Comparison of ENCODE assay signal across 9 cellular contexts in the genomic region with DNA sequence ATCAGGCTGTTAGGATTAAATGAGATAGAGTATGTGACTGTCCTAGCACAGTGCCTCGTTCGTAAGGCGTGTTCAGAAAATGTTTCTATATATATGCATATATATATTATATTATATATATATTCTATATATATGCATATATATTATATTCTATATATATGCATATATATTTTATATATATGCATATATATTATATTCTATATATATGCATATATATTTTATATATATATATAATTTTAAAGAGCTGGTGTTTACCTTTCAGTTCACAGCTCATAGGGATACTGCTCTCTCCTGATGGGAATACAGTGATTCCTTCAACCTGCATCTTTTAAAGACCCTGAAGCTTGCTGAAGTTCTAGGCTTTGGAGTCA. TPM values are rescaled to one million over a fixed set of nuclear protein-coding genes. Genes with fewer than 3 reads are reported as not detected.
DNase-seq lines count a peak whose midpoint lies in the region; ATAC-seq, FAIRE-seq and TF ChIP-seq lines count a peak whose summit lies in the region.
"Had no signal": no experiment of that assay in that cellular context is flagged by ENCODE, and none has a peak within 500 bp of the region (broad histone marks: within the 10 kb centered on the region; RNA-seq: fewer than 3 reads in every experiment).

No MANE protein-coding gene starts in this region.

- H3K4me2 ChIP-seq in keratinocyte (ENCODE audit: control insufficient read depth, extremely low read depth, insufficient read depth, low read depth, low read length), result peak overlapping the region; percentile 72

- peak overlapping the region; percentile 94 for H3K27ac Mint-ChIP-seq in activated CD4-positive, alpha-beta T cell treated with anti-CD3 and anti-CD28 coated beads, Interleukin-2, amount 10 ng/mL, durations not matched to agents 24 days and 14 days
- H3K27ac Mint-ChIP-seq in activated naive CD8-positive, alpha-beta T cell treated with anti-CD3 and anti-CD28 coated beads, Interleukin-2, amount 10 ng/mL, durations not matched to agents 7 days and 5 days, result peak overlapping the region; percentile 92

- H3K9me3 ChIP-seq in keratinocyte (ENCODE audit: control insufficient read depth, low read depth, low read length), result no peaks in the 10 kb centered on the region
- H3K9me3 ChIP-seq in suprapubic skin, result no peaks in the 10 kb centered on the region

- peaks cover 13% of the 10 kb centered on the region for H3K36me3 Mint-ChIP-seq in activated CD4-positive, alpha-beta T cell treated with anti-CD3 and anti-CD28 coated beads, Interleukin-2, amount 10 ng/mL, durations not matched to agents 24 days and 14 days (ENCODE audit: low read depth)
- peaks cover 14% of the 10 kb centered on the region for H3K36me3 Mint-ChIP-seq in activated naive CD8-positive, alpha-beta T cell treated with anti-CD3 and anti-CD28 coated beads, Interleukin-2, amount 10 ng/mL, durations not matched to agents 7 days and 5 days

- H3K4me3 ChIP-seq in keratinocyte (ENCODE audit: control insufficient read depth in 2 of 3, extremely low read depth in 1 of 3, insufficient read depth in 2 of 3, low read depth in 1 of 3, low read length in 3 of 3) (peak overlapping the region; percentile 82 to 95 (median 95)), suprapubic skin (peak overlapping the region; percentile 82)

- FAIRE-seq in keratinocyte (lab: Jason Lieb, UNC), result no peak

- no peaks in the 10 kb centered on the region for H4K20me1 ChIP-seq in keratinocyte (ENCODE audit: control insufficient read depth, extremely low read depth, insufficient read depth, low read length)

- WGBS in suprapubic skin, result 19% methylated on average over 3 of the region's 3 CpGs

- peaks cover 3% of the 10 kb centered on the region for H3K9me3 Mint-ChIP-seq in activated CD4-positive, alpha-beta T cell treated with anti-CD3 and anti-CD28 coated beads, Interleukin-2, amount 10 ng/mL, durations not matched to agents 24 days and 14 days
- no peaks in the 10 kb centered on the region for H3K9me3 Mint-ChIP-seq in activated naive CD8-positive, alpha-beta T cell treated with anti-CD3 and anti-CD28 coated beads, Interleukin-2, amount 10 ng/mL, durations not matched to agents 7 days and 5 days

- H2AFZ ChIP-seq in keratinocyte (ENCODE audit: control insufficient read depth, low read length), result no peak overlapping the region

- H3K27me3 ChIP-seq in keratinocyte (ENCODE audit: control insufficient read depth, extremely low read depth, insufficient read depth, low read length), result peaks cover 1% of the 10 kb centered on the region
- no peaks in the 10 kb centered on the region for H3K27me3 ChIP-seq in suprapubic skin

- H3K4me1 Mint-ChIP-seq in activated CD4-positive, alpha-beta T cell treated with anti-CD3 and anti-CD28 coated beads, Interleukin-2, amount 10 ng/mL, durations not matched to agents 24 days and 14 days, result peaks cover 15% of the 10 kb centered on the region
- H3K4me1 Mint-ChIP-seq in activated naive CD8-positive, alpha-beta T cell treated with anti-CD3 and anti-CD28 coated beads, Interleukin-2, amount 10 ng/mL, durations not matched to agents 7 days and 5 days, result peaks cover 13% of the 10 kb centered on the region

- no peak for ATAC-seq in activated naive CD8-positive, alpha-beta T cell treated with anti-CD3 and anti-CD28 coated beads, Interleukin-2, amount 10 ng/mL, durations not matched to agents 7 days and 5 days (ENCODE audit: low read depth)
- ATAC-seq in HG03342 (IDR thresholded peaks at IDR 0.05; ENCODE audit: unreplicated experiment) (no peak), HG02870 (IDR thresholded peaks at IDR 0.05; ENCODE audit: unreplicated experiment) (no peak)

- H3K27ac ChIP-seq in keratinocyte (ENCODE audit: control insufficient read depth, insufficient read depth, low read length), result peak overlapping the region; percentile 88
- H3K27ac ChIP-seq in suprapubic skin, result peak overlapping the region; percentile 93

- peaks cover 2 to 5% of the 10 kb centered on the region in 2 experiments for H3K36me3 ChIP-seq in keratinocyte (ENCODE audit: control insufficient read depth in 2 of 2, extremely low read depth in 1 of 2, insufficient read depth in 2 of 2, low read length in 2 of 2)
- peaks cover 18% of the 10 kb centered on the region for H3K36me3 ChIP-seq in suprapubic skin

- DNase-seq in activated CD4-positive, alpha-beta T cell treated with anti-CD3 and anti-CD28 coated beads, Interleukin-2, amount 10 ng/mL, durations not matched to agents 24 days and 14 days, result no peak
- DNase-seq in activated CD4-positive, alpha-beta T cell treated with anti-CD3 and anti-CD28 coated beads, Interleukin-2, amount 50 U/mL, for 4 hours, result no peak
- no peak for DNase-seq in activated naive CD8-positive, alpha-beta T cell treated with anti-CD3 and anti-CD28 coated beads, Interleukin-2, amount 10 ng/mL, durations not matched to agents 7 days and 5 days
- no peak for DNase-seq in keratinocyte (ENCODE audit: low read depth, low spot score)
- no peak for DNase-seq in suprapubic skin (ENCODE audit: low spot score in 2 of 2)
- no peak for DNase-seq in NCI-H446 treated with DMSO at 0.1 percent for 48 hours (lab: John Stamatoyannopoulos, UW)
- DNase-seq: activated naive CD4-positive, alpha-beta T cell treated with Interleukin-2 at 50 U/mL for 16 hours had no signal

- TF ChIP-seq EP300 in suprapubic skin (IDR thresholded peaks at IDR 0.05), result no peak

- intact Hi-C loops in activated CD4-positive, alpha-beta T cell treated with anti-CD3 and anti-CD28 coated beads, Interleukin-2, amount 10 ng/mL, durations not matched to agents 24 days and 14 days (cut with micrococcal nuclease), result loop anchor here (1.0 to 10.0 kb wide), 7 partner anchors 39 to 1135 kb away; a partner anchor contains a TSS

- POLR2A ChIA-PET in activated naive CD8-positive, alpha-beta T cell treated with anti-CD3 and anti-CD28 coated beads, Interleukin-2, amount 10 ng/mL, durations not matched to agents 7 days and 5 days (lab: Charles Lee), result interaction anchor here (2.0 to 3.6 kb wide), 3 partner anchors 123 to 502 kb away, joined by 12 to 27 read pairs (median 15); a partner anchor contains a TSS

- H3K9ac ChIP-seq in keratinocyte (ENCODE audit: control insufficient read depth, extremely low read depth, insufficient read depth, low read length), result peak overlapping the region; percentile 93

- H3K4me3 Mint-ChIP-seq in activated CD4-positive, alpha-beta T cell treated with anti-CD3 and anti-CD28 coated beads, Interleukin-2, amount 10 ng/mL, durations not matched to agents 24 days and 14 days, result peak overlapping the region; percentile 91
- peak overlapping the region; percentile 93 for H3K4me3 Mint-ChIP-seq in activated naive CD8-positive, alpha-beta T cell treated with anti-CD3 and anti-CD28 coated beads, Interleukin-2, amount 10 ng/mL, durations not matched to agents 7 days and 5 days

- no peak for TF ChIP-seq POLR2A in suprapubic skin (IDR thresholded peaks at IDR 0.05)

- dilution Hi-C loops in keratinocyte (cut with MboI; ENCODE audit: extremely low pct_ligation_motif_present, low sequenced_read_pairs), result no loop called here

- TF ChIP-seq CTCF in keratinocyte (optimal IDR thresholded peaks at IDR 0.05 in 1 of 3, IDR thresholded peaks at IDR 0.05 in 1 of 3, conservative IDR thresholded peaks at IDR 0.05 in 1 of 3; ENCODE audit: extremely low read depth in 1 of 3, insufficient read depth in 2 of 3, low read length in 3 of 3) (no peak), suprapubic skin (IDR thresholded peaks at IDR 0.05) (no peak)

- H3K9me1 ChIP-seq in keratinocyte (ENCODE audit: control insufficient read depth, extremely low read depth, insufficient read depth, low read length), result no peaks in the 10 kb centered on the region

- H3K4me1 ChIP-seq in keratinocyte (ENCODE audit: control insufficient read depth, extremely low read depth, insufficient read depth, low read length), result no peaks in the 10 kb centered on the region
- H3K4me1 ChIP-seq in suprapubic skin, result peaks cover 32% of the 10 kb centered on the region

- peaks cover 25% of the 10 kb centered on the region for H3K79me2 ChIP-seq in keratinocyte (ENCODE audit: control insufficient read depth, insufficient read depth, low read length)

- H3K27me3 Mint-ChIP-seq in activated CD4-positive, alpha-beta T cell treated with anti-CD3 and anti-CD28 coated beads, Interleukin-2, amount 10 ng/mL, durations not matched to agents 24 days and 14 days, result peaks cover 12% of the 10 kb centered on the region
- peaks cover 3% of the 10 kb centered on the region for H3K27me3 Mint-ChIP-seq in activated naive CD8-positive, alpha-beta T cell treated with anti-CD3 and anti-CD28 coated beads, Interleukin-2, amount 10 ng/mL, durations not matched to agents 7 days and 5 days

RNA-seq across cellular contexts. Expression of a gene that starts 0.7 kb away (rescaled TPM):
- total RNA-seq in activated CD4-positive, alpha-beta T cell treated with anti-CD3 and anti-CD28 coated beads, Interleukin-2, amount 10 ng/mL, durations not matched to agents 24 days and 14 days, result 116 and 123 TPM in 2 replicates
- total RNA-seq in activated naive CD8-positive, alpha-beta T cell treated with anti-CD3 and anti-CD28 coated beads, Interleukin-2, amount 10 ng/mL, durations not matched to agents 7 days and 5 days, result 100 to 1,000 TPM; 120 to 121 TPM
- polyA plus RNA-seq in keratinocyte, result 130 to 215 TPM (median 143 TPM) in 3 replicates
- polyA plus RNA-seq in keratinocyte (2011; ENCODE audit: low read depth), result 17.6 TPM
- 231 and 237 TPM in 2 replicates for polyA plus RNA-seq in keratinocyte (2011; cell fraction: cytosol; rRNA removed)
- polyA plus RNA-seq in keratinocyte (2011; cell fraction: nucleus; rRNA removed), result 104 and 117 TPM in 2 replicates
- polyA plus RNA-seq in keratinocyte (2012; ENCODE audit: low replicate concordance), result 122 and 192 TPM in 2 replicates
- polyA minus RNA-seq in keratinocyte, result 66.0 to 123 TPM (median 91.5 TPM) in 3 replicates
- polyA minus RNA-seq in keratinocyte (2011; cell fraction: cytosol; rRNA and poly(A)+ RNA removed), result 138 TPM
- 22.6 and 25.9 TPM in 2 replicates for polyA minus RNA-seq in keratinocyte (2011; cell fraction: nucleus; rRNA and poly(A)+ RNA removed)
- 100 to 1,000 TPM in 3 of 4 donors, 10 to 100 TPM in 1; 95.8 to 162 (median 148) TPM for total RNA-seq in suprapubic skin
